27 cellular contexts compared by ENCODE assay signal in genomic region chr2:95271381-95271971, GRCh38. TPM values are rescaled to one million over a fixed set of nuclear protein-coding genes. Genes with fewer than 3 reads are reported as not detected.
A peak's percentile ranks its signal among the peaks of the same experiment; 100 is the strongest.
DNase-seq lines count a peak whose midpoint lies in the region; ATAC-seq and TF ChIP-seq lines count a peak whose summit lies in the region.
"Had no signal": no experiment of that assay in that cellular context is flagged by ENCODE, and none has a peak within 500 bp of the region (broad histone marks: within the 10 kb centered on the region; RNA-seq: fewer than 3 reads in every experiment).

No MANE protein-coding gene starts in this region.

- DNase-seq in activated CD4-positive, alpha-beta memory T cell treated with anti-CD3 and anti-CD28 coated beads for 36 hours: peak; percentile 2
- no peak for DNase-seq in activated CD4-positive, alpha-beta memory T cell treated with anti-CD3 and anti-CD28 coated beads, Interleukin-2, amount 10 ng/mL, durations not matched to agents 7 days and 5 days
- DNase-seq in WTC11 (ENCODE audit: low spot score) (peak; percentile 4), left lung (peak; percentile 7 to 43), progenitor cell of endocrine pancreas (ENCODE audit: low spot score, unreplicated experiment) (peak; percentile 6), Kasumi-1 (lab: John Stamatoyannopoulos, UW) (no peak)
- DNase-seq in activated CD4-positive, alpha-beta T cell treated with anti-CD3 and anti-CD28 coated beads, Interleukin-2, amount 50 U/mL, for 4 hours: no peak
- DNase-seq: 8988T; activated CD4-positive, alpha-beta T cell treated with anti-CD3 and anti-CD28 coated beads, Interleukin-2, amount 50 U/mL, for 1 hour; activated T-cell treated with anti-CD3 and anti-CD28 coated beads, Interleukin-2, amount 50 U/mL, for 48 hours; DMS79 treated with DMSO at 0.1 percent for 48 hours; KG1; left cardiac atrium; MV-4-11; NCI-H2171; NCI-H524 treated with DMSO at 0.1 percent for 48 hours had no signal

- no peak for ATAC-seq in WTC11
- no peak for ATAC-seq in left lung
- ATAC-seq in GM18870 (IDR thresholded peaks at IDR 0.05; ENCODE audit: unreplicated experiment): no peak
- ATAC-seq: activated naive CD4-positive, alpha-beta T cell treated with anti-CD3 and anti-CD28 coated beads, Interleukin-2, amount 50 U/mL, for 72 hours; GM12878; left cardiac atrium; stimulated activated memory B cell treated with anti-CD40 and anti-IgM and Interleukin-4, amounts not matched to agents 10 μg/mL and 1 μg/mL and 100 μg/mL, for 72 hours had no signal

- no peaks in the 10 kb centered on the region for H3K27me3 ChIP-seq in left lung
- H3K27me3 ChIP-seq: Peyer's patch, tibial artery had no signal

- no peaks in the 10 kb centered on the region for H3K36me3 ChIP-seq in left lung
- H3K36me3 ChIP-seq: Peyer's patch, tibial artery had no signal

- POLR2A ChIA-PET in activated CD4-positive, alpha-beta memory T cell treated with anti-CD3 and anti-CD28 coated beads for 36 hours (lab: Charles Lee): no interaction called here
- POLR2A ChIA-PET in activated CD4-positive, alpha-beta memory T cell treated with anti-CD3 and anti-CD28 coated beads, Interleukin-2, amount 10 ng/mL, durations not matched to agents 7 days and 5 days (lab: Charles Lee): no interaction called here
- POLR2A ChIA-PET in WTC11 (lab: Charles Lee): no interaction called here

- no peaks in the 10 kb centered on the region for H3K36me3 Mint-ChIP-seq in activated CD4-positive, alpha-beta memory T cell treated with anti-CD3 and anti-CD28 coated beads for 36 hours
- H3K36me3 Mint-ChIP-seq in activated CD4-positive, alpha-beta memory T cell treated with anti-CD3 and anti-CD28 coated beads, Interleukin-2, amount 10 ng/mL, durations not matched to agents 7 days and 5 days (ENCODE audit: low read depth): no peaks in the 10 kb centered on the region
- H3K36me3 Mint-ChIP-seq in WTC11 (no peaks in the 10 kb centered on the region), progenitor cell of endocrine pancreas (ENCODE audit: insufficient read depth) (no peaks in the 10 kb centered on the region)
- H3K36me3 Mint-ChIP-seq: activated naive CD4-positive, alpha-beta T cell treated with anti-CD3 and anti-CD28 coated beads, Interleukin-2, amount 50 U/mL, for 72 hours; mesothelial cell of epicardium; stimulated activated memory B cell treated with anti-CD40 and anti-IgM and Interleukin-4, amounts not matched to agents 10 μg/mL and 1 μg/mL and 100 μg/mL, for 72 hours had no signal

- CTCF ChIA-PET in activated CD4-positive, alpha-beta memory T cell treated with anti-CD3 and anti-CD28 coated beads for 36 hours (lab: Charles Lee): no interaction called here
- CTCF ChIA-PET in activated CD4-positive, alpha-beta memory T cell treated with anti-CD3 and anti-CD28 coated beads, Interleukin-2, amount 10 ng/mL, durations not matched to agents 7 days and 5 days (lab: Charles Lee): no interaction called here
- CTCF ChIA-PET in WTC11 (lab: Charles Lee): interaction anchor here (0.9 kb wide), 1 partner anchor 40 kb away, joined by 4 read pairs; no protein-coding TSS in a partner anchor

- H3K27me3 Mint-ChIP-seq in activated CD4-positive, alpha-beta memory T cell treated with anti-CD3 and anti-CD28 coated beads for 36 hours: no peaks in the 10 kb centered on the region
- H3K27me3 Mint-ChIP-seq in activated CD4-positive, alpha-beta memory T cell treated with anti-CD3 and anti-CD28 coated beads, Interleukin-2, amount 10 ng/mL, durations not matched to agents 7 days and 5 days: no peaks in the 10 kb centered on the region
- H3K27me3 Mint-ChIP-seq in WTC11 (ENCODE audit: low read depth) (no peaks in the 10 kb centered on the region), progenitor cell of endocrine pancreas (no peaks in the 10 kb centered on the region)
- H3K27me3 Mint-ChIP-seq: stimulated activated memory B cell treated with anti-CD40 and anti-IgM and Interleukin-4, amounts not matched to agents 10 μg/mL and 1 μg/mL and 100 μg/mL, for 72 hours had no signal

- H3K4me3 ChIP-seq in left lung: no peak overlapping the region
- H3K4me3 ChIP-seq: GM12878, Peyer's patch, skin epidermis, tibial artery had no signal

- no peaks in the 10 kb centered on the region for H3K9me3 Mint-ChIP-seq in activated CD4-positive, alpha-beta memory T cell treated with anti-CD3 and anti-CD28 coated beads for 36 hours
- H3K9me3 Mint-ChIP-seq in activated CD4-positive, alpha-beta memory T cell treated with anti-CD3 and anti-CD28 coated beads, Interleukin-2, amount 10 ng/mL, durations not matched to agents 7 days and 5 days: no peaks in the 10 kb centered on the region
- H3K9me3 Mint-ChIP-seq in WTC11 (no peaks in the 10 kb centered on the region), progenitor cell of endocrine pancreas (ENCODE audit: low read depth) (no peaks in the 10 kb centered on the region)
- H3K9me3 Mint-ChIP-seq: activated naive CD4-positive, alpha-beta T cell treated with anti-CD3 and anti-CD28 coated beads, Interleukin-2, amount 50 U/mL, for 72 hours; mesothelial cell of epicardium; stimulated activated memory B cell treated with anti-CD40 and anti-IgM and Interleukin-4, amounts not matched to agents 10 μg/mL and 1 μg/mL and 100 μg/mL, for 72 hours; T-helper 1 cell treated with Interleukin-12 subunit alpha and Interleukin-12 subunit beta and Interleukin-4 antibody, amounts not matched to agents 30 μg/mL and 1 μg/mL, for 36 hours had no signal

- no peaks in the 10 kb centered on the region for H3K4me1 Mint-ChIP-seq in activated CD4-positive, alpha-beta memory T cell treated with anti-CD3 and anti-CD28 coated beads for 36 hours (ENCODE audit: low read depth)
- no peaks in the 10 kb centered on the region for H3K4me1 Mint-ChIP-seq in activated CD4-positive, alpha-beta memory T cell treated with anti-CD3 and anti-CD28 coated beads, Interleukin-2, amount 10 ng/mL, durations not matched to agents 7 days and 5 days
- peaks cover 25% of the 10 kb centered on the region for H3K4me1 Mint-ChIP-seq in WTC11
- peaks cover 8% of the 10 kb centered on the region for H3K4me1 Mint-ChIP-seq in progenitor cell of endocrine pancreas (ENCODE audit: low read depth)
- H3K4me1 Mint-ChIP-seq: B cell; stimulated activated memory B cell treated with anti-CD40 and anti-IgM and Interleukin-4, amounts not matched to agents 10 μg/mL and 1 μg/mL and 100 μg/mL, for 72 hours had no signal

- no peak overlapping the region for H3K4me3 Mint-ChIP-seq in activated CD4-positive, alpha-beta memory T cell treated with anti-CD3 and anti-CD28 coated beads for 36 hours
- no peak overlapping the region for H3K4me3 Mint-ChIP-seq in activated CD4-positive, alpha-beta memory T cell treated with anti-CD3 and anti-CD28 coated beads, Interleukin-2, amount 10 ng/mL, durations not matched to agents 7 days and 5 days
- H3K4me3 Mint-ChIP-seq in WTC11 (no peak overlapping the region), progenitor cell of endocrine pancreas (ENCODE audit: low read depth) (no peak overlapping the region)
- H3K4me3 Mint-ChIP-seq: B cell; mesothelial cell of epicardium; stimulated activated memory B cell treated with anti-CD40 and anti-IgM and Interleukin-4, amounts not matched to agents 10 μg/mL and 1 μg/mL and 100 μg/mL, for 72 hours; T-helper 1 cell treated with Interleukin-12 subunit alpha and Interleukin-12 subunit beta and Interleukin-4 antibody, amounts not matched to agents 30 μg/mL and 1 μg/mL, for 36 hours had no signal

- intact Hi-C loops in activated CD4-positive, alpha-beta memory T cell treated with anti-CD3 and anti-CD28 coated beads for 36 hours (cut with micrococcal nuclease): no loop called here
- intact Hi-C loops in left lung (cut with DNase I): no loop called here

- H3K27ac ChIP-seq in left lung: no peak overlapping the region
- H3K27ac ChIP-seq: Peyer's patch, skin epidermis, tibial artery had no signal

- no peak overlapping the region for H3K27ac Mint-ChIP-seq in activated CD4-positive, alpha-beta memory T cell treated with anti-CD3 and anti-CD28 coated beads for 36 hours
- no peak overlapping the region for H3K27ac Mint-ChIP-seq in activated CD4-positive, alpha-beta memory T cell treated with anti-CD3 and anti-CD28 coated beads, Interleukin-2, amount 10 ng/mL, durations not matched to agents 7 days and 5 days
- H3K27ac Mint-ChIP-seq in WTC11: no peak overlapping the region
- H3K27ac Mint-ChIP-seq in progenitor cell of endocrine pancreas: no peak overlapping the region
- H3K27ac Mint-ChIP-seq: activated naive CD4-positive, alpha-beta T cell treated with anti-CD3 and anti-CD28 coated beads, Interleukin-2, amount 50 U/mL, for 72 hours; B cell; mesothelial cell of epicardium; stimulated activated memory B cell treated with anti-CD40 and anti-IgM and Interleukin-4, amounts not matched to agents 10 μg/mL and 1 μg/mL and 100 μg/mL, for 72 hours; T-helper 1 cell treated with Interleukin-12 subunit alpha and Interleukin-12 subunit beta and Interleukin-4 antibody, amounts not matched to agents 30 μg/mL and 1 μg/mL, for 36 hours had no signal

- H3K4me1 ChIP-seq in left lung: no peaks in the 10 kb centered on the region

- H3K9me3 ChIP-seq in left lung: no peaks in the 10 kb centered on the region
- H3K9me3 ChIP-seq: Peyer's patch, tibial artery had no signal

- TF ChIP-seq CTCF in WTC11 (IDR thresholded peaks at IDR 0.05): no peak
- TF ChIP-seq CTCF in left lung (IDR thresholded peaks at IDR 0.05): no peak
- no peak for TF ChIP-seq CTCF in progenitor cell of endocrine pancreas (IDR thresholded peaks at IDR 0.05; ENCODE audit: unreplicated experiment)

RNA-seq across cellular contexts. Expression of gene PROM2, which starts 2.8 kb away (rescaled TPM):
- total RNA-seq in activated CD4-positive, alpha-beta memory T cell treated with anti-CD3 and anti-CD28 coated beads for 36 hours: under 1 TPM in 1 of 2 experiments, not detected in 1; 0.48 TPM
- total RNA-seq in activated CD4-positive, alpha-beta memory T cell treated with anti-CD3 and anti-CD28 coated beads, Interleukin-2, amount 10 ng/mL, durations not matched to agents 7 days and 5 days: under 1 TPM; 0.15 to 0.18 TPM
- total RNA-seq in WTC11 (2021) (7.9 to 11.8 TPM (median 8.3 TPM) in 3 replicates), left lung (10 to 100 TPM in 1 of 2 donors, 1 to 10 TPM in 1; 5.6 to 16.4 TPM), progenitor cell of endocrine pancreas (14.2 and 16.9 TPM in 2 replicates)
- total RNA-seq: GM12878, SK-MEL-5 had no signal

RNA-seq across cellular contexts. Expression of gene KCNIP3, which starts 25.7 kb away (rescaled TPM):
- total RNA-seq in activated CD4-positive, alpha-beta memory T cell treated with anti-CD3 and anti-CD28 coated beads for 36 hours: not detected
- total RNA-seq in activated CD4-positive, alpha-beta memory T cell treated with anti-CD3 and anti-CD28 coated beads, Interleukin-2, amount 10 ng/mL, durations not matched to agents 7 days and 5 days: not detected
- total RNA-seq in WTC11 (2021) (2.1 to 3.3 TPM (median 3.1 TPM) in 3 replicates), left lung (1 to 10 TPM; 3.2 to 4.5 TPM), progenitor cell of endocrine pancreas (4.3 and 6.3 TPM in 2 replicates)
- total RNA-seq: activated naive CD4-positive, alpha-beta T cell treated with anti-CD3 and anti-CD28 coated beads, Interleukin-2, amount 50 U/mL, for 72 hours; B cell; GM12878 had no signal

Comparison
In these comparisons a context has a peak if more than half of its experiments do, and no peak if none do; other contexts are left out.
1. DNase-seq: peak in activated CD4-positive, alpha-beta memory T cell treated with anti-CD3 and anti-CD28 coated beads for 36 hours (single experiment), WTC11 (single experiment), left lung (2 of 2) and progenitor cell of endocrine pancreas (single experiment); none in activated CD4-positive, alpha-beta memory T cell treated with anti-CD3 and anti-CD28 coated beads, Interleukin-2, amount 10 ng/mL, durations not matched to agents 7 days and 5 days (single experiment), activated CD4-positive, alpha-beta T cell treated with anti-CD3 and anti-CD28 coated beads, Interleukin-2, amount 50 U/mL, for 4 hours (0 of 2) and Kasumi-1 (0 of 2).